16 cellular contexts compared by ENCODE assay signal in genomic region chr21:36697473-36698159, GRCh38. TPM values are rescaled to one million over a fixed set of nuclear protein-coding genes. Genes with fewer than 3 reads are reported as not detected.
DNase-seq lines count a peak whose midpoint lies in the region; ATAC-seq, FAIRE-seq and TF ChIP-seq lines count a peak whose summit lies in the region.
"Had no signal": no experiment of that assay in that cellular context is flagged by ENCODE, and none has a peak within 500 bp of the region (broad histone marks: within the 10 kb centered on the region; RNA-seq: fewer than 3 reads in every experiment).

No MANE protein-coding gene starts in this region.

- H3K4me3 ChIP-seq in epithelial cell of proximal tubule (ENCODE audit: low read depth, low read length), result peak overlapping the region; percentile 54
- H3K4me3 ChIP-seq in neural cell (ENCODE audit: low read length), result no peak overlapping the region
- no peak overlapping the region for H3K4me3 ChIP-seq in mucosa of descending colon
- H3K4me3 ChIP-seq in CD8-positive, alpha-beta memory T cell (ENCODE audit: low read length), result no peak overlapping the region
- H3K4me3 ChIP-seq: K562 had no signal

- no peaks in the 10 kb centered on the region for H3F3A ChIP-seq in neural cell (ENCODE audit: insufficient read depth, low read length, poor library complexity, severe bottlenecking)

- no peaks in the 10 kb centered on the region for H4K20me1 ChIP-seq in neural cell (ENCODE audit: insufficient read depth)

- no TSS peak for BruUV-seq in Calu3 (replicated peaks; lab: Mats Ljungman, UMichigan)

- no peak overlapping the region for H3K27ac ChIP-seq in neural cell (ENCODE audit: low read length)
- H3K27ac ChIP-seq in CD8-positive, alpha-beta memory T cell (ENCODE audit: low read depth, low read length), result no peak overlapping the region
- H3K27ac ChIP-seq: foreskin keratinocyte had no signal

- no peak for TF ChIP-seq RAD21 in neural cell (conservative IDR thresholded peaks at IDR 0.05)

- peak overlapping the region; percentile 82 for H3K4me3 Mint-ChIP-seq in Calu3 (ENCODE audit: low read depth, unreplicated experiment)
- H3K4me3 Mint-ChIP-seq in CD8-positive, alpha-beta memory T cell, result peak overlapping the region in 1 of 7 donors; percentile 66
- H3K4me3 Mint-ChIP-seq: CD4-positive, alpha-beta T cell; natural killer cell treated with Interleukin-12 subunit alpha and Interleukin-12 subunit beta and Interleukin-15 and Interleukin-18, amount 100 ng/mL, for 72 hours had no signal

- H3K4me1 Mint-ChIP-seq in Calu3 (ENCODE audit: low read depth, unreplicated experiment), result no peaks in the 10 kb centered on the region
- peaks cover 9 to 24% (median 14%) of the 10 kb centered on the region in 3 donors for H3K4me1 Mint-ChIP-seq in CD8-positive, alpha-beta memory T cell

- H3K27me3 Mint-ChIP-seq in Calu3 (ENCODE audit: unreplicated experiment), result no peaks in the 10 kb centered on the region
- H3K27me3 Mint-ChIP-seq in CD8-positive, alpha-beta memory T cell, result peaks cover 43 to 67% of the 10 kb centered on the region in 2 donors

- H3K9me3 Mint-ChIP-seq in Calu3 (ENCODE audit: low read depth, unreplicated experiment), result no peaks in the 10 kb centered on the region
- no peaks in the 10 kb centered on the region for H3K9me3 Mint-ChIP-seq in CD8-positive, alpha-beta memory T cell
- H3K9me3 Mint-ChIP-seq: CD4-positive, alpha-beta T cell; natural killer cell treated with Interleukin-12 subunit alpha and Interleukin-12 subunit beta and Interleukin-15 and Interleukin-18, amount 100 ng/mL, for 72 hours had no signal

- H3K9me2 ChIP-seq in neural cell (ENCODE audit: insufficient read depth, low read length), result no peaks in the 10 kb centered on the region

- no peak for DNase-seq in Calu3
- no peak for DNase-seq in HTR-8/SVneo (ENCODE audit: insufficient read length, low spot score)
- no peak for DNase-seq in epithelial cell of proximal tubule (ENCODE audit: low read depth)
- no peak for DNase-seq in RPMI8226
- DNase-seq in mucosa of descending colon, result no peak
- DNase-seq in CD8-positive, alpha-beta memory T cell, result no peak
- no peak for DNase-seq in SHP77 treated with DMSO at 0.1 percent for 48 hours (lab: John Stamatoyannopoulos, UW)
- DNase-seq: activated CD4-positive, alpha-beta T cell treated with anti-CD3 and anti-CD28 coated beads, Interleukin-2, amount 50 U/mL, for 1 hour; CD4-positive, alpha-beta T cell; foreskin keratinocyte; kidney glomerular epithelial cell; NCI-H1694 had no signal

- POLR2A ChIA-PET in CD8-positive, alpha-beta memory T cell (lab: Charles Lee), result no interaction called here

- H3K79me2 ChIP-seq in neural cell (replicated peaks; ENCODE audit: insufficient read depth, low read length), result no peaks in the 10 kb centered on the region

- H3K4me1 ChIP-seq in mucosa of descending colon (ENCODE audit: low read depth), result peaks cover 37% of the 10 kb centered on the region
- H3K4me1 ChIP-seq in CD8-positive, alpha-beta memory T cell (ENCODE audit: insufficient read depth, low read length), result peaks cover 10% of the 10 kb centered on the region
- H3K4me1 ChIP-seq: foreskin keratinocyte had no signal

- H3K9ac ChIP-seq in neural cell (ENCODE audit: low read length), result no peak overlapping the region

- peak; percentile 13 for FAIRE-seq in HTR-8/SVneo (lab: Jason Lieb, UNC)
- FAIRE-seq: K562 had no signal

- no peak for TF ChIP-seq EP300 in neural cell (conservative IDR thresholded peaks at IDR 0.05; ENCODE audit: poor library complexity, severe bottlenecking)

- peaks cover 36% of the 10 kb centered on the region for H3K36me3 Mint-ChIP-seq in Calu3 (ENCODE audit: insufficient read depth, unreplicated experiment)
- H3K36me3 Mint-ChIP-seq in CD8-positive, alpha-beta memory T cell, result no peaks in the 10 kb centered on the region
- H3K36me3 Mint-ChIP-seq: natural killer cell treated with Interleukin-12 subunit alpha and Interleukin-12 subunit beta and Interleukin-15 and Interleukin-18, amount 100 ng/mL, for 72 hours had no signal

- peaks cover 99% of the 10 kb centered on the region for H3K27me3 ChIP-seq in neural cell (ENCODE audit: insufficient read depth, low read depth, low read length)
- H3K27me3 ChIP-seq in CD8-positive, alpha-beta memory T cell (ENCODE audit: insufficient read depth, low read length, poor library complexity, severe bottlenecking), result peaks cover 55% of the 10 kb centered on the region

- TF ChIP-seq CTCF in Calu3 (IDR thresholded peaks at IDR 0.05; ENCODE audit: unreplicated experiment), result no peak
- TF ChIP-seq CTCF in epithelial cell of proximal tubule (conservative IDR thresholded peaks at IDR 0.05; ENCODE audit: low read depth, low read length), result no peak
- no peak for TF ChIP-seq CTCF in neural cell (IDR thresholded peaks at IDR 0.05; ENCODE audit: poor library complexity, severe bottlenecking)
- no peak for TF ChIP-seq CTCF in mucosa of descending colon (IDR thresholded peaks at IDR 0.05)

- H2AFZ ChIP-seq in neural cell (ENCODE audit: low read depth, low read length), result no peak overlapping the region

- H3K36me3 ChIP-seq in neural cell (ENCODE audit: insufficient read depth, low read length) (no peaks in the 10 kb centered on the region), mucosa of descending colon (ENCODE audit: low read depth) (no peaks in the 10 kb centered on the region)
- no peaks in the 10 kb centered on the region for H3K36me3 ChIP-seq in CD8-positive, alpha-beta memory T cell (ENCODE audit: insufficient read depth, low read length)

- no peak overlapping the region for H3K4me2 ChIP-seq in neural cell (ENCODE audit: low read length)

- CTCF ChIA-PET in Calu3 (lab: Charles Lee), result no interaction called here
- CTCF ChIA-PET in CD8-positive, alpha-beta memory T cell (lab: Charles Lee), result no interaction called here

- no peak overlapping the region for H3K27ac Mint-ChIP-seq in Calu3 (ENCODE audit: unreplicated experiment)
- no peak overlapping the region for H3K27ac Mint-ChIP-seq in CD8-positive, alpha-beta memory T cell
- H3K27ac Mint-ChIP-seq: CD4-positive, alpha-beta T cell; natural killer cell treated with Interleukin-12 subunit alpha and Interleukin-12 subunit beta and Interleukin-15 and Interleukin-18, amount 100 ng/mL, for 72 hours had no signal

- intact Hi-C loops in Calu3 (cut with micrococcal nuclease; ENCODE audit: unreplicated experiment), result loop anchor here (10.0 kb wide), 1 partner anchor 63 kb away; no protein-coding TSS in a partner anchor
- intact Hi-C loops in mucosa of descending colon (cut with DNase I, micrococcal nuclease), result no loop called here

- H3K9me3 ChIP-seq in neural cell (ENCODE audit: low read length), result no peaks in the 10 kb centered on the region
- H3K9me3 ChIP-seq in mucosa of descending colon, result no peaks in the 10 kb centered on the region
- H3K9me3 ChIP-seq in CD8-positive, alpha-beta memory T cell (ENCODE audit: low read length), result no peaks in the 10 kb centered on the region

- ATAC-seq in mucosa of descending colon, result no peak
- ATAC-seq: foreskin keratinocyte; K562; natural killer cell treated with Interleukin-12 subunit alpha and Interleukin-12 subunit beta and Interleukin-15 and Interleukin-18, amount 100 ng/mL, for 72 hours had no signal

TF ChIP-seq in neural cell, 6 proteins besides CTCF, POLR2A, EP300 and RAD21:
- TF ChIP-seq REST (IDR thresholded peaks at IDR 0.05; ENCODE audit: borderline replicate concordance), result no peak
- peak; percentile 0 for TF ChIP-seq EZH2 (IDR thresholded peaks at IDR 0.05; ENCODE audit: borderline replicate concordance, insufficient read depth, low read length, poor library complexity, severe bottlenecking)

RNA-seq across cellular contexts. Expression of gene SIM2, which starts 1.3 kb away (rescaled TPM):
- total RNA-seq in Calu3 (2022) (15.1 and 15.4 TPM in 2 replicates), epithelial cell of proximal tubule (22.3 and 23.2 TPM in 2 replicates), mucosa of descending colon (not detected)
- polyA plus RNA-seq in neural cell, result 0.08 TPM in 1 of 2 replicates, not detected in the other
- not detected in 2 replicates for polyA minus RNA-seq in neural cell
- total RNA-seq in CD8-positive, alpha-beta memory T cell, result not detected
- 0.07 TPM for polyA plus RNA-seq in CD8-positive, alpha-beta memory T cell
- total RNA-seq: CD4-positive, alpha-beta T cell; dermis microvascular lymphatic vessel endothelial cell; foreskin keratinocyte had no signal
- polyA plus RNA-seq: foreskin keratinocyte had no signal

Comparison
In these comparisons a context has a peak if more than half of its experiments do, and no peak if none do; other contexts are left out.
1. RNA of gene SIM2, which starts 1.3 kb away (total RNA-seq): 22.3 to 23.2 TPM in epithelial cell of proximal tubule and 15.1 to 15.4 TPM in Calu3; not detected in CD8-positive, alpha-beta memory T cell and not detected in mucosa of descending colon; every median in the first group is over 10 times any median in the second.